Comparison of ENCODE assay signal across 8 cellular contexts in genomic region chr17:74457146-74457819, GRCh38. TPM values are rescaled to one million over a fixed set of nuclear protein-coding genes. Genes with fewer than 3 reads are reported as not detected.
DNase-seq lines count a peak whose midpoint lies in the region; ATAC-seq and TF ChIP-seq lines count a peak whose summit lies in the region.

No MANE protein-coding gene starts in this region.

- H3K36me3 Mint-ChIP-seq in CD14-positive monocyte (peaks cover 0 to 2% of the 10 kb centered on the region in 2 donors), nephron (ENCODE audit: low read depth) (no peaks in the 10 kb centered on the region)

- H3K4me3 ChIP-seq in OCI-LY3 (ENCODE audit: low read length) (no peak overlapping the region), esophagus muscularis mucosa (no peak overlapping the region)

- H4K20me1 ChIP-seq in OCI-LY3 (ENCODE audit: insufficient read depth, low read length) = no peaks in the 10 kb centered on the region

- peak overlapping the region; percentile 73 for H2AFZ ChIP-seq in OCI-LY3 (ENCODE audit: low read depth, low read length)

- POLR2A ChIA-PET in HEK293T (lab: Yijun Ruan, JAX) = interaction anchor here (0.9 kb wide), 1 partner anchor 40 kb away, joined by 3 read pairs; no protein-coding TSS in a partner anchor

- no peak for ATAC-seq in stimulated activated naive CD8-positive, alpha-beta T cell treated with anti-CD3 and anti-CD28 coated beads, Interleukin-15, Interleukin-2, amounts not matched to agents 100 U/mL and 50 U/mL, for 24 hours
- ATAC-seq in HG03039 (IDR thresholded peaks at IDR 0.05; ENCODE audit: unreplicated experiment) = no peak

- H3K27ac Mint-ChIP-seq in CD14-positive monocyte (peak overlapping the region in 1 of 7 donors; percentile 66), nephron (peak overlapping the region; percentile 79 to 87 (median 85))

- H3K9me3 ChIP-seq in OCI-LY3 (ENCODE audit: insufficient read depth, low read length) (no peaks in the 10 kb centered on the region), esophagus muscularis mucosa (no peaks in the 10 kb centered on the region)

- H3K4me3 Mint-ChIP-seq in CD14-positive monocyte = peak overlapping the region in 1 of 2 donors; percentile 39
- H3K4me3 Mint-ChIP-seq in nephron = peak overlapping the region; percentile 22 to 66 (median 36)

- no peak for TF ChIP-seq EP300 in esophagus muscularis mucosa (IDR thresholded peaks at IDR 0.05)

- H3K9ac ChIP-seq in OCI-LY3 (ENCODE audit: low read length) = no peak overlapping the region

- CTCF ChIA-PET in HEK293T (lab: Yijun Ruan, JAX) = interaction anchor here (0.6 to 2.6 kb wide), 16 partner anchors 18 to 125 kb away, joined by 3 to 14 read pairs (median 4); partner anchors contain the start of gene GPR142

- H3K4me2 ChIP-seq in OCI-LY3 (ENCODE audit: low read length) = no peak overlapping the region; the same call in 1 of the 2 replicates

- peak; percentile 97 for TF ChIP-seq CTCF in CD14-positive monocyte (IDR thresholded peaks at IDR 0.05)
- TF ChIP-seq CTCF in OCI-LY3 (IDR thresholded peaks at IDR 0.05; ENCODE audit: low read depth, low read length) = peak; percentile 95
- peak; percentile 97 to 99 (median 98) for TF ChIP-seq CTCF in esophagus muscularis mucosa (IDR thresholded peaks at IDR 0.05)
- peak; percentile 97 to 98 (median 98) for TF ChIP-seq CTCF in nephron (IDR thresholded peaks at IDR 0.05; ENCODE audit: unreplicated experiment in 3 of 3)

- intact Hi-C loops in CD14-positive monocyte (cut with micrococcal nuclease) = loop anchor here (1.0 to 5.0 kb wide), 3 partner anchors 35 to 78 kb away; no protein-coding TSS in a partner anchor
- intact Hi-C loops in esophagus muscularis mucosa (cut with DNase I) = loop anchor here (1.0 to 10.0 kb wide), 2 partner anchors 78 to 418 kb away; partner anchors contain the start of gene FDXR

- no peaks in the 10 kb centered on the region for H3K79me2 ChIP-seq in OCI-LY3 (ENCODE audit: low read length)

- H3K4me1 Mint-ChIP-seq in CD14-positive monocyte (peaks cover 24% of the 10 kb centered on the region), nephron (peaks cover 39% of the 10 kb centered on the region)

- no peaks in the 10 kb centered on the region for H3K9me3 Mint-ChIP-seq in CD14-positive monocyte
- H3K9me3 Mint-ChIP-seq in nephron = no peaks in the 10 kb centered on the region

- H3K27me3 ChIP-seq in OCI-LY3 (ENCODE audit: low read depth, low read length) = no peaks in the 10 kb centered on the region
- H3K27me3 ChIP-seq in esophagus muscularis mucosa = peaks cover 0 to 14% (median 0%) of the 10 kb centered on the region in 4 donors

- no peaks in the 10 kb centered on the region for H3K4me1 ChIP-seq in OCI-LY3 (ENCODE audit: low read length)
- H3K4me1 ChIP-seq in esophagus muscularis mucosa = peaks cover 34 to 42% (median 37%) of the 10 kb centered on the region in 4 donors

- H3K36me3 ChIP-seq in OCI-LY3 (replicated peaks; ENCODE audit: low read depth, low read length) = no peaks in the 10 kb centered on the region
- H3K36me3 ChIP-seq in esophagus muscularis mucosa = no peaks in the 10 kb centered on the region

- 23% methylated on average over 18 of the region's 18 CpGs for WGBS in esophagus muscularis mucosa

- H3K27ac ChIP-seq in OCI-LY3 (ENCODE audit: low read length) = no peak overlapping the region
- H3K27ac ChIP-seq in esophagus muscularis mucosa (replicated peaks in 1 of 4) = no peak overlapping the region

- DNase-seq in CD14-positive monocyte (ENCODE audit: low spot score) (peak; percentile 73), HEK293T (ENCODE audit: extremely low spot score) (peak; percentile 83), esophagus muscularis mucosa (ENCODE audit: extremely low spot score) (no peak)
- peak; percentile 78 for DNase-seq in activated T-cell treated with anti-CD3 and anti-CD28 coated beads, Interleukin-2, amount 50 U/mL, for 1 hour
- peak; percentile 83 for DNase-seq in stimulated activated naive CD8-positive, alpha-beta T cell treated with anti-CD3 and anti-CD28 coated beads, Interleukin-15, Interleukin-2, amounts not matched to agents 100 U/mL and 50 U/mL, for 24 hours

- H3K27me3 Mint-ChIP-seq in CD14-positive monocyte (ENCODE audit: low read depth in 3 of 3) (peaks cover 8 to 22% (median 9%) of the 10 kb centered on the region in 3 donors), nephron (ENCODE audit: low read depth) (peaks cover 24% of the 10 kb centered on the region)

- TF ChIP-seq POLR2A in esophagus muscularis mucosa (IDR thresholded peaks at IDR 0.05; ENCODE audit: low read depth) = no peak

TF ChIP-seq in HEK293T, 16 proteins besides CTCF, POLR2A, EP300 and RAD21:
- no peak for TF ChIP-seq NFRKB (IDR thresholded peaks at IDR 0.05)
- no peak for TF ChIP-seq LEF1 (IDR thresholded peaks at IDR 0.05; ENCODE audit: borderline replicate concordance)
- no peak for TF ChIP-seq SP1 (IDR thresholded peaks at IDR 0.05)
- TF ChIP-seq FOXK2 (IDR thresholded peaks at IDR 0.05) = no peak
- TF ChIP-seq TARDBP (IDR thresholded peaks at IDR 0.05) = no peak
- TF ChIP-seq ARNT (IDR thresholded peaks at IDR 0.05) = no peak
- TF ChIP-seq BHLHE40 (IDR thresholded peaks at IDR 0.05; ENCODE audit: borderline replicate concordance) = no peak
- TF ChIP-seq L3MBTL2 (conservative IDR thresholded peaks at IDR 0.05) = no peak
- no peak for TF ChIP-seq SUZ12 (IDR thresholded peaks at IDR 0.05)
- no peak for TF ChIP-seq HDGF (IDR thresholded peaks at IDR 0.05; ENCODE audit: borderline replicate concordance)
- TF ChIP-seq FOXA1 (IDR thresholded peaks at IDR 0.05) = no peak
- no peak for TF ChIP-seq CTBP1 (IDR thresholded peaks at IDR 0.05; ENCODE audit: borderline replicate concordance)
- no peak for TF ChIP-seq ZNF384 (IDR thresholded peaks at IDR 0.05)
- TF ChIP-seq ELF4 (IDR thresholded peaks at IDR 0.05) = no peak
- TF ChIP-seq FOXM1 (IDR thresholded peaks at IDR 0.05; ENCODE audit: borderline replicate concordance) = no peak
TF ChIP-seq in HEK293T: peak in this region for 0.

RNA-seq across cellular contexts. Expression of gene CD300A, which starts 9.2 kb away (rescaled TPM):
- 100 to 1,000 TPM; 212 to 222 TPM for polyA plus RNA-seq in CD14-positive monocyte
- total RNA-seq in esophagus muscularis mucosa = 1 to 10 TPM; 1.2 to 4.1 (median 2.4) TPM

RNA-seq across cellular contexts. Expression of gene GPRC5C, which starts 25.4 kb away (rescaled TPM):
- 1 to 10 TPM in 1 of 2 donors, under 1 TPM in 1; 0.47 to 1.9 TPM for polyA plus RNA-seq in CD14-positive monocyte
- total RNA-seq in esophagus muscularis mucosa = 10 to 100 TPM; 12.6 to 23.6 (median 14.5) TPM
